Comparison of ENCODE assay signal across 1 cellular context in genomic region chr12:11170810-11171144, GRCh38.
TF ChIP-seq lines count a peak whose summit lies in the region.

No MANE protein-coding gene starts in this region.

TF ChIP-seq in K562, 482 proteins besides CTCF, POLR2A, EP300 and RAD21:
- TF ChIP-seq, protein P1, sequence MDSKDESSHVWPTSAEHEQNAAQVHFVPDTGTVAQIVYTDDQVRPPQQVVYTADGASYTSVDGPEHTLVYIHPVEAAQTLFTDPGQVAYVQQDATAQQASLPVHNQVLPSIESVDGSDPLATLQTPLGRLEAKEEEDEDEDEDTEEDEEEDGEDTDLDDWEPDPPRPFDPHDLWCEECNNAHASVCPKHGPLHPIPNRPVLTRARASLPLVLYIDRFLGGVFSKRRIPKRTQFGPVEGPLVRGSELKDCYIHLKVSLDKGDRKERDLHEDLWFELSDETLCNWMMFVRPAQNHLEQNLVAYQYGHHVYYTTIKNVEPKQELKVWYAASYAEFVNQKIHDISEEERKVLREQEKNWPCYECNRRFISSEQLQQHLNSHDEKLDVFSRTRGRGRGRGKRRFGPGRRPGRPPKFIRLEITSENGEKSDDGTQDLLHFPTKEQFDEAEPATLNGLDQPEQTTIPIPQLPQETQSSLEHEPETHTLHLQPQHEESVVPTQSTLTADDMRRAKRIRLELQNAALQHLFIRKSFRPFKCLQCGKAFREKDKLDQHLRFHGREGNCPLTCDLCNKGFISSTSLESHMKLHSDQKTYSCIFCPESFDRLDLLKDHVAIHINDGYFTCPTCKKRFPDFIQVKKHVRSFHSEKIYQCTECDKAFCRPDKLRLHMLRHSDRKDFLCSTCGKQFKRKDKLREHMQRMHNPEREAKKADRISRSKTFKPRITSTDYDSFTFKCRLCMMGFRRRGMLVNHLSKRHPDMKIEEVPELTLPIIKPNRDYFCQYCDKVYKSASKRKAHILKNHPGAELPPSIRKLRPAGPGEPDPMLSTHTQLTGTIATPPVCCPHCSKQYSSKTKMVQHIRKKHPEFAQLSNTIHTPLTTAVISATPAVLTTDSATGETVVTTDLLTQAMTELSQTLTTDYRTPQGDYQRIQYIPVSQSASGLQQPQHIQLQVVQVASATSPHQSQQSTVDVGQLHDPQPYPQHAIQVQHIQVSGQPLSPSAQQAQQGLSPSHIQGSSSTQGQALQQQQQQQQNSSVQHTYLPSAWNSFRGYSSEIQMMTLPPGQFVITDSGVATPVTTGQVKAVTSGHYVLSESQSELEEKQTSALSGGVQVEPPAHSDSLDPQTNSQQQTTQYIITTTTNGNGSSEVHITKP (IDR thresholded peaks at IDR 0.05; ENCODE audit: partially characterized antibody) = peak; percentile 44
- TF ChIP-seq ZNF507 (tag; conservative IDR thresholded peaks at IDR 0.05) = no peak
TF ChIP-seq in K562: peak in this region for 1.
